ENCODE assay signal across 13 cellular contexts in genomic region chrX:17633546-17633945, GRCh38.
A peak's percentile ranks its signal among the peaks of the same experiment; 100 is the strongest.
DNase-seq lines count a peak whose midpoint lies in the region; ATAC-seq and TF ChIP-seq lines count a peak whose summit lies in the region.
"Had no signal": no experiment of that assay in that cellular context is flagged by ENCODE, and none has a peak within 500 bp of the region (broad histone marks: within the 10 kb centered on the region; RNA-seq: fewer than 3 reads in every experiment).

No MANE protein-coding gene starts in this region.

- H3K9me3 Mint-ChIP-seq in natural killer cell treated with Interleukin-12 subunit alpha and Interleukin-12 subunit beta and Interleukin-15 and Interleukin-18, amount 100 ng/mL, for 72 hours, result no peaks in the 10 kb centered on the region
- H3K9me3 Mint-ChIP-seq in natural killer cell, result peaks cover 0 to 2% of the 10 kb centered on the region in 2 donors
- H3K9me3 Mint-ChIP-seq in T-cell, result no peaks in the 10 kb centered on the region

- intact Hi-C loops in natural killer cell (cut with micrococcal nuclease), result no loop called here
- intact Hi-C loops in head of caudate nucleus (cut with DNase I), result no loop called here

- TF ChIP-seq CTCF in natural killer cell (IDR thresholded peaks at IDR 0.05), result no peak

- CTCF ChIA-PET in T-cell (lab: Charles Lee), result no interaction called here

- ATAC-seq in natural killer cell treated with Interleukin-12 subunit alpha and Interleukin-12 subunit beta and Interleukin-15 and Interleukin-18, amount 100 ng/mL, for 72 hours, result no peak
- ATAC-seq in natural killer cell, result no peak
- no peak for ATAC-seq in T-cell (replicated peaks in 1 of 4)

- H3K27me3 Mint-ChIP-seq in natural killer cell treated with Interleukin-12 subunit alpha and Interleukin-12 subunit beta and Interleukin-15 and Interleukin-18, amount 100 ng/mL, for 72 hours, result peaks cover 0 to 2% of the 10 kb centered on the region in 2 donors
- H3K27me3 Mint-ChIP-seq in natural killer cell (ENCODE audit: low read depth in 2 of 2) (no peaks in the 10 kb centered on the region), T-cell (peaks cover 0 to 11% of the 10 kb centered on the region in 2 donors)
- H3K27me3 Mint-ChIP-seq: B cell had no signal

- DNase-seq in natural killer cell treated with Interleukin-12 subunit alpha and Interleukin-12 subunit beta and Interleukin-15 and Interleukin-18, amount 100 ng/mL, for 72 hours (ENCODE audit: low spot score), result no peak
- DNase-seq in natural killer cell, result no peak
- DNase-seq in T-cell, result no peak
- no peak for DNase-seq in epithelial cell of prostate (ENCODE audit: low read depth, low spot score)
- DNase-seq in head of caudate nucleus, result no peak
- DNase-seq in hepatic stellate cell (ENCODE audit: low spot score), result no peak
- DNase-seq in retina, result no peak
- DNase-seq: activated CD8-positive, alpha-beta memory T cell treated with anti-CD3 and anti-CD28 coated beads, Interleukin-2, amount 50 U/mL, for 48 hours; DMS79 treated with DMSO at 0.1 percent for 48 hours; islet precursor cell; nucleus accumbens; stimulated activated naive CD4-positive, alpha-beta T cell had no signal

- H3K27ac ChIP-seq in epithelial cell of prostate, result peak overlapping the region; percentile 37

- no peaks in the 10 kb centered on the region for H3K4me1 Mint-ChIP-seq in natural killer cell treated with Interleukin-12 subunit alpha and Interleukin-12 subunit beta and Interleukin-15 and Interleukin-18, amount 100 ng/mL, for 72 hours (ENCODE audit: low read depth in 2 of 2)
- H3K4me1 Mint-ChIP-seq in natural killer cell (no peaks in the 10 kb centered on the region), T-cell (peaks cover 0 to 9% (median 8%) of the 10 kb centered on the region in 3 donors)
- H3K4me1 Mint-ChIP-seq: B cell had no signal

- H3K27ac Mint-ChIP-seq in natural killer cell treated with Interleukin-12 subunit alpha and Interleukin-12 subunit beta and Interleukin-15 and Interleukin-18, amount 100 ng/mL, for 72 hours, result no peak overlapping the region
- H3K27ac Mint-ChIP-seq in natural killer cell (no peak overlapping the region), T-cell (peak overlapping the region; percentile 77 to 87)
- H3K27ac Mint-ChIP-seq: B cell had no signal

- peak overlapping the region; percentile 7 for H3K4me3 Mint-ChIP-seq in natural killer cell treated with Interleukin-12 subunit alpha and Interleukin-12 subunit beta and Interleukin-15 and Interleukin-18, amount 100 ng/mL, for 72 hours
- no peak overlapping the region for H3K4me3 Mint-ChIP-seq in natural killer cell
- peak overlapping the region in 1 of 3 donors; percentile 61 for H3K4me3 Mint-ChIP-seq in T-cell
- H3K4me3 Mint-ChIP-seq: B cell had no signal

- no peaks in the 10 kb centered on the region for H3K36me3 Mint-ChIP-seq in natural killer cell treated with Interleukin-12 subunit alpha and Interleukin-12 subunit beta and Interleukin-15 and Interleukin-18, amount 100 ng/mL, for 72 hours
- no peaks in the 10 kb centered on the region for H3K36me3 Mint-ChIP-seq in natural killer cell
- H3K36me3 Mint-ChIP-seq in T-cell, result no peaks in the 10 kb centered on the region

- POLR2A ChIA-PET in T-cell (lab: Charles Lee), result no interaction called here

Comparison
In these comparisons a context has a peak if more than half of its experiments do, and no peak if none do; other contexts are left out.
1. H3K27ac Mint-ChIP-seq: peak in T-cell (2 of 2); none in natural killer cell treated with Interleukin-12 subunit alpha and Interleukin-12 subunit beta and Interleukin-15 and Interleukin-18, amount 100 ng/mL, for 72 hours (0 of 2) and natural killer cell (0 of 2).